Comparison of ENCODE assay signal across 8 cellular contexts in genomic region chr9:83649080-83649479, GRCh38. TPM values are rescaled to one million over a fixed set of nuclear protein-coding genes. Genes with fewer than 3 reads are reported as not detected.
A peak's percentile ranks its signal among the peaks of the same experiment; 100 is the strongest.
DNase-seq lines count a peak whose midpoint lies in the region; ATAC-seq and TF ChIP-seq lines count a peak whose summit lies in the region.

No MANE protein-coding gene starts in this region.

- H3K4me3 ChIP-seq in Peyer's patch (no peak overlapping the region), osteoblast (ENCODE audit: insufficient read depth, low read length) (no peak overlapping the region), transverse colon (no peak overlapping the region)

- H4K20me1 ChIP-seq in osteoblast (ENCODE audit: insufficient read depth, low read length) = peaks cover 3% of the 10 kb centered on the region

- H3K27me3 Mint-ChIP-seq in activated T-helper 1 cell treated with anti-CD3 and anti-CD28 coated beads, Interleukin-12 subunit alpha, Interleukin-12 subunit beta, Interleukin-2, Interleukin-4 antibody, amounts not matched to agents 30 ng/mL and 10 ng/mL and 1 ng/mL, durations not matched to agents 14 hours and 24 hours and 36 hours (ENCODE audit: insufficient read depth) = no peaks in the 10 kb centered on the region

- no peak for TF ChIP-seq EP300 in transverse colon (IDR thresholded peaks at IDR 0.05; ENCODE audit: low read depth)

- no peaks in the 10 kb centered on the region for H3K27me3 ChIP-seq in Peyer's patch
- H3K27me3 ChIP-seq in osteoblast (ENCODE audit: insufficient read depth, low read length) = no peaks in the 10 kb centered on the region
- no peaks in the 10 kb centered on the region for H3K27me3 ChIP-seq in transverse colon

- no peak for TF ChIP-seq POLR2A in Peyer's patch (IDR thresholded peaks at IDR 0.05)
- no peak for TF ChIP-seq POLR2A in transverse colon (IDR thresholded peaks at IDR 0.05)

- no peaks in the 10 kb centered on the region for H3K9me3 Mint-ChIP-seq in activated T-helper 1 cell treated with anti-CD3 and anti-CD28 coated beads, Interleukin-12 subunit alpha, Interleukin-12 subunit beta, Interleukin-2, Interleukin-4 antibody, amounts not matched to agents 30 ng/mL and 10 ng/mL and 1 ng/mL, durations not matched to agents 14 hours and 24 hours and 36 hours

- in situ Hi-C loops in transverse colon (cut with MboI; ENCODE audit: low pct_ligation_motif_present in 1 of 4, low pct_unique_long_range_greater_than_20kb in 1 of 4, low sequenced_read_pairs in 3 of 4) = no loop called here

- H3K27ac ChIP-seq in Peyer's patch (no peak overlapping the region), osteoblast (ENCODE audit: low read depth, low read length) (no peak overlapping the region), transverse colon (no peak overlapping the region)

- H2AFZ ChIP-seq in osteoblast (ENCODE audit: low read length) = no peak overlapping the region

- no peaks in the 10 kb centered on the region for H3K79me2 ChIP-seq in osteoblast (ENCODE audit: insufficient read depth, low read length)

- H3K9me3 ChIP-seq in Peyer's patch = no peaks in the 10 kb centered on the region
- H3K9me3 ChIP-seq in osteoblast (ENCODE audit: low read depth, low read length) = no peaks in the 10 kb centered on the region
- no peaks in the 10 kb centered on the region for H3K9me3 ChIP-seq in transverse colon

- peaks cover 0 to 30% (median 0%) of the 10 kb centered on the region in 3 donors for H3K36me3 ChIP-seq in Peyer's patch
- peaks cover 37% of the 10 kb centered on the region for H3K36me3 ChIP-seq in osteoblast (ENCODE audit: insufficient read depth, low read length)
- peaks cover 0 to 13% (median 6%) of the 10 kb centered on the region in 4 donors for H3K36me3 ChIP-seq in transverse colon

- H3K27ac Mint-ChIP-seq in activated T-helper 1 cell treated with anti-CD3 and anti-CD28 coated beads, Interleukin-12 subunit alpha, Interleukin-12 subunit beta, Interleukin-2, Interleukin-4 antibody, amounts not matched to agents 30 ng/mL and 10 ng/mL and 1 ng/mL, durations not matched to agents 14 hours and 24 hours and 36 hours = peak overlapping the region; percentile 34

- no peaks in the 10 kb centered on the region for H3K4me1 Mint-ChIP-seq in activated T-helper 1 cell treated with anti-CD3 and anti-CD28 coated beads, Interleukin-12 subunit alpha, Interleukin-12 subunit beta, Interleukin-2, Interleukin-4 antibody, amounts not matched to agents 30 ng/mL and 10 ng/mL and 1 ng/mL, durations not matched to agents 14 hours and 24 hours and 36 hours (ENCODE audit: low read depth)

- peaks cover 20% of the 10 kb centered on the region for H3K36me3 Mint-ChIP-seq in activated T-helper 1 cell treated with anti-CD3 and anti-CD28 coated beads, Interleukin-12 subunit alpha, Interleukin-12 subunit beta, Interleukin-2, Interleukin-4 antibody, amounts not matched to agents 30 ng/mL and 10 ng/mL and 1 ng/mL, durations not matched to agents 14 hours and 24 hours and 36 hours (ENCODE audit: low read depth)

- peak; percentile 40 for DNase-seq in DMS153 treated with DMSO at 0.1 percent for 48 hours (lab: John Stamatoyannopoulos, UW; ENCODE audit: unreplicated experiment)
- DNase-seq in DMS153 (lab: John Stamatoyannopoulos, UW) = no peak
- DNase-seq in Peyer's patch = peak; percentile 66 to 87 (median 85)
- peak; percentile 56 for DNase-seq in activated T-helper 1 cell treated with anti-CD3 and anti-CD28 coated beads, Interleukin-12 subunit alpha, Interleukin-12 subunit beta, Interleukin-2, Interleukin-4 antibody, amounts not matched to agents 30 ng/mL and 10 ng/mL and 1 ng/mL, durations not matched to agents 14 hours and 24 hours and 36 hours (ENCODE audit: low spot score)
- peak; percentile 17 for DNase-seq in fibroblast of the conjunctiva (ENCODE audit: low read depth)
- peak; percentile 60 for DNase-seq in osteoblast (ENCODE audit: insufficient read length, low spot score, missing footprints)
- peak; percentile 70 for DNase-seq in transverse colon

- TF ChIP-seq CTCF in Peyer's patch (IDR thresholded peaks at IDR 0.05) = peak in 5 of 6 experiments; percentile 66 to 86 (median 84)
- peak; percentile 66 for TF ChIP-seq CTCF in osteoblast (IDR thresholded peaks at IDR 0.05; ENCODE audit: extremely low read depth, low read depth, low read length)
- peak; percentile 68 to 80 (median 75) for TF ChIP-seq CTCF in transverse colon (IDR thresholded peaks at IDR 0.05)

- intact Hi-C loops in activated T-helper 1 cell treated with anti-CD3 and anti-CD28 coated beads, Interleukin-12 subunit alpha, Interleukin-12 subunit beta, Interleukin-2, Interleukin-4 antibody, amounts not matched to agents 30 ng/mL and 10 ng/mL and 1 ng/mL, durations not matched to agents 14 hours and 24 hours and 36 hours (cut with micrococcal nuclease) = loop anchor here (1.0 to 2.0 kb wide), 2 partner anchors 29 to 58 kb away; partner anchors contain the start of gene UBQLN1
- intact Hi-C loops in transverse colon (cut with DNase I; ENCODE audit: low total_unique reads) = no loop called here

- H3K4me1 ChIP-seq in Peyer's patch = no peaks in the 10 kb centered on the region
- no peaks in the 10 kb centered on the region for H3K4me1 ChIP-seq in osteoblast (ENCODE audit: insufficient read depth, low read length)
- H3K4me1 ChIP-seq in transverse colon = no peaks in the 10 kb centered on the region

- ATAC-seq in HG03159 (IDR thresholded peaks at IDR 0.05; ENCODE audit: unreplicated experiment) = peak; percentile 57

- H3K4me2 ChIP-seq in osteoblast (ENCODE audit: insufficient read depth, low read length) = no peak overlapping the region

- H3K4me3 Mint-ChIP-seq in activated T-helper 1 cell treated with anti-CD3 and anti-CD28 coated beads, Interleukin-12 subunit alpha, Interleukin-12 subunit beta, Interleukin-2, Interleukin-4 antibody, amounts not matched to agents 30 ng/mL and 10 ng/mL and 1 ng/mL, durations not matched to agents 14 hours and 24 hours and 36 hours = no peak overlapping the region

- WGBS in transverse colon (ENCODE audit: low coverage in 1 of 2), 2 donors = 31 to 67% methylated on average over 2 to 8 of the region's 8 CpGs

RNA-seq across cellular contexts. Expression of gene IDNK, which starts 26.1 kb away (rescaled TPM):
- 10 to 100 TPM in 2 of 4 donors, 1 to 10 TPM in 1, not detected in 1; 9.9 to 14.1 (median 12.1) TPM for total RNA-seq in Peyer's patch
- total RNA-seq in activated T-helper 1 cell treated with anti-CD3 and anti-CD28 coated beads, Interleukin-12 subunit alpha, Interleukin-12 subunit beta, Interleukin-2, Interleukin-4 antibody, amounts not matched to agents 30 ng/mL and 10 ng/mL and 1 ng/mL, durations not matched to agents 14 hours and 24 hours and 36 hours = 4.5 and 6.3 TPM in 2 replicates
- total RNA-seq in osteoblast = 3.8 and 4.0 TPM in 2 replicates
- total RNA-seq in transverse colon = 10 to 100 TPM in 1 of 4 donors, 1 to 10 TPM in 1, not detected in 2; 4.6 to 18.7 TPM

RNA-seq across cellular contexts. Expression of gene UBQLN1, which starts 58.7 kb away (rescaled TPM):
- total RNA-seq in Peyer's patch (100 to 1,000 TPM in 2 of 4 donors, 10 to 100 TPM in 2; 65.3 to 117 (median 94.9) TPM), osteoblast (114 and 117 TPM in 2 replicates), transverse colon (10 to 100 TPM; 56.5 to 87.3 (median 72.1) TPM)
- total RNA-seq in activated T-helper 1 cell treated with anti-CD3 and anti-CD28 coated beads, Interleukin-12 subunit alpha, Interleukin-12 subunit beta, Interleukin-2, Interleukin-4 antibody, amounts not matched to agents 30 ng/mL and 10 ng/mL and 1 ng/mL, durations not matched to agents 14 hours and 24 hours and 36 hours = 142 and 143 TPM in 2 replicates
